In the genomic region with DNA sequence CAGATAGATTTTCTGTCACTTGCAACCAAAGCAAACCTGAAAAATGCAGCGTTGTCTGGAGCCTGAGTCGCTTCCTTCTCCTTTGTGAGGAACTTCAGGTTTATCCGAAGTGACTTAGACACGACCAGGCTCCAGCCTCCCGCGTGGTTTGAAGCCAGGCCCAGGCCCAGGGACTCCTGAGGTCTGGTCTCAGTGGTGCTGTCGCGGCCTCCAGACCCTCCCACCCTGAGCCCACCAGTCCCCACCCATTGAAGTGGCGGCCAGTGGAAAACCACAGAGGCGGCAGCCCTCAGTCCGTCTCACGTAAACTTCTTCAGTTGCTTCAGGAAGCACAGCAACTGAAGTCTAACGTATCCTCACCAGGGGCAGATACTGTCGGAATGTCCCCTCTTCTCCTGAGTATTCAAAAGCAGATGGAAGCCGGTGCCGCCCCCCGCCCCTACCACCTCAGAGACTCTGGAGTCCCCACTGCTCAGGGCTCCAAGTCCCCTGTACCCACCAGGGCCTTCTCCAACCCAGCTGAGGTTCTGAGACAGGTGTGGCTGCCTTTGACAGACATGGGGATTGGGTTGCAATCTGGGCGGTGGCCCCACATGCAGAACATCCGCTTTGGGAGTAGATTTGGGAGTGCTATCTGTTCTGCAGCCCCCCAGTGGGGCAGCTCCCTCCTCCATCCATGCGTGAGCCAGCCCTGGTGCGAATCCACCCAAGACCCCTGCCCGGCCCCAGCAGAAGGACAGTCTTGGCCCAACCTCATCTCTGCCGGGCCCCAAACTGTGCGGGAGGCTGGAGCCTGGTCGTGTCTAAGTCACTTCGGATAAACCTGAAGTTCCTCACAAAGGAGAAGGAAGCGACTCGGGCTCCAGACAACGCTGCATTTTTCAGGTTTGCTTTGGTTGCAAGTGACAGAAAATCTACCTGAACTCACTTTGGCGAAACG, we compare ENCODE assay signal across 15 cellular contexts. TPM values are rescaled to one million over a fixed set of nuclear protein-coding genes. Genes with fewer than 3 reads are reported as not detected.
"Had no signal": no experiment of that assay in that cellular context is flagged by ENCODE, and none has a peak within 500 bp of the region (broad histone marks: within the 10 kb centered on the region; RNA-seq: fewer than 3 reads in every experiment).

No MANE protein-coding gene starts in this region.

- H3K4me3 ChIP-seq: cardiac muscle cell, colonic mucosa, hepatocyte, left lung, prostate gland, skin epidermis, transverse colon had no signal

- H3K4me2 ChIP-seq: hepatocyte had no signal

- H3K36me3 ChIP-seq: cardiac muscle cell, colonic mucosa, left lung, prostate gland, transverse colon had no signal

- H3K27me3 Mint-ChIP-seq: activated B cell treated with CpG ODN at 0.5 μM for 24 hours; natural killer cell treated with Interleukin-12 subunit alpha and Interleukin-12 subunit beta and Interleukin-15 and Interleukin-18, amount 100 ng/mL, for 72 hours had no signal

- H2AFZ ChIP-seq: hepatocyte had no signal

- H3K36me3 Mint-ChIP-seq: natural killer cell treated with Interleukin-12 subunit alpha and Interleukin-12 subunit beta and Interleukin-15 and Interleukin-18, amount 100 ng/mL, for 72 hours had no signal

- ATAC-seq: activated CD8-positive, alpha-beta T cell treated with anti-CD3 and anti-CD28 coated beads, Interleukin-2, amount 10 ng/mL, durations not matched to agents 7 days and 5 days; natural killer cell treated with Interleukin-12 subunit alpha and Interleukin-12 subunit beta and Interleukin-15 and Interleukin-18, amount 100 ng/mL, for 72 hours had no signal

- H3K9me3 ChIP-seq: colonic mucosa, prostate gland, transverse colon had no signal

- H3K27ac Mint-ChIP-seq: activated B cell treated with CpG ODN at 0.5 μM for 24 hours; activated CD8-positive, alpha-beta T cell treated with anti-CD3 and anti-CD28 coated beads, Interleukin-2, amount 10 ng/mL, durations not matched to agents 7 days and 5 days; activated T-helper 1 cell treated with anti-CD3 and anti-CD28 coated beads, Interleukin-12 subunit alpha, Interleukin-12 subunit beta, Interleukin-2, Interleukin-4 antibody, amounts not matched to agents 30 ng/mL and 10 ng/mL and 1 ng/mL, durations not matched to agents 14 hours and 24 hours and 36 hours; natural killer cell treated with Interleukin-12 subunit alpha and Interleukin-12 subunit beta and Interleukin-15 and Interleukin-18, amount 100 ng/mL, for 72 hours had no signal

- H3K79me2 ChIP-seq: hepatocyte had no signal

- H3K9me3 Mint-ChIP-seq: activated B cell treated with CpG ODN at 0.5 μM for 24 hours; natural killer cell treated with Interleukin-12 subunit alpha and Interleukin-12 subunit beta and Interleukin-15 and Interleukin-18, amount 100 ng/mL, for 72 hours had no signal

- H3K27ac ChIP-seq: cardiac muscle cell, colonic mucosa, hepatocyte, left lung, prostate gland, skin epidermis, transverse colon had no signal

- H3K4me3 Mint-ChIP-seq: activated B cell treated with CpG ODN at 0.5 μM for 24 hours; activated CD8-positive, alpha-beta T cell treated with anti-CD3 and anti-CD28 coated beads, Interleukin-2, amount 10 ng/mL, durations not matched to agents 7 days and 5 days; activated T-helper 1 cell treated with anti-CD3 and anti-CD28 coated beads, Interleukin-12 subunit alpha, Interleukin-12 subunit beta, Interleukin-2, Interleukin-4 antibody, amounts not matched to agents 30 ng/mL and 10 ng/mL and 1 ng/mL, durations not matched to agents 14 hours and 24 hours and 36 hours; natural killer cell treated with Interleukin-12 subunit alpha and Interleukin-12 subunit beta and Interleukin-15 and Interleukin-18, amount 100 ng/mL, for 72 hours had no signal

- DNase-seq: activated B cell treated with CpG ODN at 0.5 μM for 24 hours; activated CD4-positive, alpha-beta T cell treated with anti-CD3 and anti-CD28 coated beads for 48 hours; activated CD8-positive, alpha-beta T cell treated with anti-CD3 and anti-CD28 coated beads, Interleukin-2, amount 10 ng/mL, durations not matched to agents 7 days and 5 days; activated naive CD4-positive, alpha-beta T cell treated with Interleukin-2 at 50 U/mL for 16 hours; T-helper 2 cell had no signal

- H3K27me3 ChIP-seq: cardiac muscle cell, colonic mucosa had no signal

- H3K4me1 ChIP-seq: colonic mucosa, left lung, prostate gland had no signal

RNA-seq across cellular contexts. Expression of a gene that starts 26.6 kb away (rescaled TPM):
- total RNA-seq: activated B cell treated with CpG ODN at 0.5 μM for 24 hours; activated CD8-positive, alpha-beta T cell treated with anti-CD3 and anti-CD28 coated beads, Interleukin-2, amount 10 ng/mL, durations not matched to agents 7 days and 5 days; activated T-helper 1 cell treated with anti-CD3 and anti-CD28 coated beads, Interleukin-12 subunit alpha, Interleukin-12 subunit beta, Interleukin-2, Interleukin-4 antibody, amounts not matched to agents 30 ng/mL and 10 ng/mL and 1 ng/mL, durations not matched to agents 14 hours and 24 hours and 36 hours; esophagus mucosa; natural killer cell treated with Interleukin-12 subunit alpha and Interleukin-12 subunit beta and Interleukin-15 and Interleukin-18, amount 100 ng/mL, for 72 hours had no signal
